ENCODE assay signal across 1 cellular context in the genomic region with DNA sequence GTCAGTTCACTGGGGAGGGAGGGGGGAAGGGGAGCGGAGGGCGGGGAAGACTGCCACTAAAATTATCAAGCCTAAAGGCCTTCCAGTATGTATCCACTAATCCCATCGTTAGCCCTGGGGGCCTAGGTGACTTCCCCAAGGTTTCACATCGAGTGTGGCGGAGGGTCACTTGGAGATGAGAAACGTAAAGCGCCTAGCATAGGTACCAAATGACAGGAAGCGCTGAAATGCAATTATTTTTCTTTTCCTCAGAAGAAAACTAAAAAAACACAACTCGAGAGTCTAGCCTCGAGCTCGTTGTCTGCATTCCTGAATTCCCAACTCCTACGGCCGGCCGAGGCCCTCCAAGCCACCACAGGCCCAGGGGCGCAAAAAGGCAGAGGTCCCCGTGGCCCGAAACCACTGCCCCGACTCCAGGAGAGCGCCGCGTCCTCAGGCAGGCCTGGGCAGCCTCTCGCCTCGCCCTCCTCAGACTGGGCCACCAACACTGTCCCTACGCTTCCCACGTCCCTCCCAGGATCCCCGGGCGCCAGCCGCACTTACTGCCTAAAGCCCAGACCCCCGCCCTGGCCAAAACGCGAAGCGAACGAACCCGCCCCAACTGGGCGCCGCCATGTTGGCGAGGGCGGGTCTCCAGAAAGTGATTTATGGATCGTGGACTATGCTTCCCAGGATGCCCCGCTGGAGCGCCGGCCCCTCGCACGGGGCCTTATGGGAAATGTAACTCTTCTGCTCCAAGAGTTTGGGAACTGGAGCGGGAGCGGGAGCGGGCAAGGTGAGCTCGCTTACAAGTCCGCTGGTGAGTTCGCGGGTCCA.
A peak's percentile ranks its signal among the peaks of the same experiment; 100 is the strongest.
TF ChIP-seq lines count a peak whose summit lies in the region.

A gene with protein sequence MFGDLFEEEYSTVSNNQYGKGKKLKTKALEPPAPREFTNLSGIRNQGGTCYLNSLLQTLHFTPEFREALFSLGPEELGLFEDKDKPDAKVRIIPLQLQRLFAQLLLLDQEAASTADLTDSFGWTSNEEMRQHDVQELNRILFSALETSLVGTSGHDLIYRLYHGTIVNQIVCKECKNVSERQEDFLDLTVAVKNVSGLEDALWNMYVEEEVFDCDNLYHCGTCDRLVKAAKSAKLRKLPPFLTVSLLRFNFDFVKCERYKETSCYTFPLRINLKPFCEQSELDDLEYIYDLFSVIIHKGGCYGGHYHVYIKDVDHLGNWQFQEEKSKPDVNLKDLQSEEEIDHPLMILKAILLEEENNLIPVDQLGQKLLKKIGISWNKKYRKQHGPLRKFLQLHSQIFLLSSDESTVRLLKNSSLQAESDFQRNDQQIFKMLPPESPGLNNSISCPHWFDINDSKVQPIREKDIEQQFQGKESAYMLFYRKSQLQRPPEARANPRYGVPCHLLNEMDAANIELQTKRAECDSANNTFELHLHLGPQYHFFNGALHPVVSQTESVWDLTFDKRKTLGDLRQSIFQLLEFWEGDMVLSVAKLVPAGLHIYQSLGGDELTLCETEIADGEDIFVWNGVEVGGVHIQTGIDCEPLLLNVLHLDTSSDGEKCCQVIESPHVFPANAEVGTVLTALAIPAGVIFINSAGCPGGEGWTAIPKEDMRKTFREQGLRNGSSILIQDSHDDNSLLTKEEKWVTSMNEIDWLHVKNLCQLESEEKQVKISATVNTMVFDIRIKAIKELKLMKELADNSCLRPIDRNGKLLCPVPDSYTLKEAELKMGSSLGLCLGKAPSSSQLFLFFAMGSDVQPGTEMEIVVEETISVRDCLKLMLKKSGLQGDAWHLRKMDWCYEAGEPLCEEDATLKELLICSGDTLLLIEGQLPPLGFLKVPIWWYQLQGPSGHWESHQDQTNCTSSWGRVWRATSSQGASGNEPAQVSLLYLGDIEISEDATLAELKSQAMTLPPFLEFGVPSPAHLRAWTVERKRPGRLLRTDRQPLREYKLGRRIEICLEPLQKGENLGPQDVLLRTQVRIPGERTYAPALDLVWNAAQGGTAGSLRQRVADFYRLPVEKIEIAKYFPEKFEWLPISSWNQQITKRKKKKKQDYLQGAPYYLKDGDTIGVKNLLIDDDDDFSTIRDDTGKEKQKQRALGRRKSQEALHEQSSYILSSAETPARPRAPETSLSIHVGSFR (minus strand): TSS at position 642 of the 816 bp plus-strand sequence. CDS start 1,228 bp downstream, outside the sequence.

TF ChIP-seq in HepG2, 621 proteins besides CTCF, POLR2A, EP300 and RAD21 (continued from another document and continues in another):
- TF ChIP-seq ZHX1 (CRISPR knock-in tag; IDR thresholded peaks at IDR 0.05; ENCODE audit: low read depth) (peak; percentile 88), IKZF4 (CRISPR knock-in tag; IDR thresholded peaks at IDR 0.05; ENCODE audit: borderline replicate concordance, low read depth, not compliant biosample characterization) (peak; percentile 86), ADNP (CRISPR knock-in tag; IDR thresholded peaks at IDR 0.05) (0 out of 2 replicates have a peak, but pooled peaks have one; percentile 15), TBX2 (CRISPR knock-in tag; IDR thresholded peaks at IDR 0.05; ENCODE audit: borderline replicate concordance) (peak; percentile 71; the same call in 1 of the 2 replicates), ZNF547 (CRISPR knock-in tag; IDR thresholded peaks at IDR 0.05) (peak; percentile 97), KDM4B (CRISPR knock-in tag; IDR thresholded peaks at IDR 0.05) (no peak; the same call in 1 of the 2 replicates), ZNF75D (CRISPR knock-in tag; IDR thresholded peaks at IDR 0.05; ENCODE audit: borderline replicate concordance) (no peak), ZNF224 (CRISPR knock-in tag; IDR thresholded peaks at IDR 0.05) (peak; percentile 96), GATA4 (IDR thresholded peaks at IDR 0.05; ENCODE audit: borderline replicate concordance, low read depth) (0 out of 2 replicates have a peak, but pooled peaks have one; percentile 55), FOXM1 (CRISPR knock-in tag; IDR thresholded peaks at IDR 0.05) (0 out of 2 replicates have a peak, but pooled peaks have one; percentile 20), ELF3 (CRISPR knock-in tag; IDR thresholded peaks at IDR 0.05) (peak; percentile 59; the same call in 1 of the 2 replicates), XBP1 (CRISPR knock-in tag; IDR thresholded peaks at IDR 0.05) (peak; percentile 47; the same call in 1 of the 2 replicates), HMG20A (CRISPR knock-in tag; IDR thresholded peaks at IDR 0.05; ENCODE audit: borderline replicate concordance) (peak; percentile 46; the same call in 1 of the 2 replicates), ZNF484 (CRISPR knock-in tag; IDR thresholded peaks at IDR 0.05; ENCODE audit: borderline replicate concordance, low read depth) (no peak), UBTF (CRISPR knock-in tag; IDR thresholded peaks at IDR 0.05) (peak; percentile 90), ZNF772 (CRISPR knock-in tag; IDR thresholded peaks at IDR 0.05) (peak; percentile 64; the same call in 1 of the 2 replicates), YEATS4 (CRISPR knock-in tag; IDR thresholded peaks at IDR 0.05; ENCODE audit: borderline replicate concordance) (peak; percentile 95), AGO2 (optimal IDR thresholded peaks at IDR 0.05; ENCODE audit: low read depth, low read length) (peak; percentile 91), ZFP1 (CRISPR knock-in tag; IDR thresholded peaks at IDR 0.05) (peak; percentile 55; the same call in 1 of the 2 replicates), ZNF609 (CRISPR knock-in tag; IDR thresholded peaks at IDR 0.05; ENCODE audit: borderline replicate concordance) (peak; percentile 39; the same call in 1 of the 2 replicates), TEAD2 (CRISPR knock-in tag; IDR thresholded peaks at IDR 0.05) (peak; percentile 77; the same call in 1 of the 2 replicates), SRSF1 (optimal IDR thresholded peaks at IDR 0.05; ENCODE audit: low read depth, low read length) (peak; percentile 88), ZNF83 (CRISPR knock-in tag; IDR thresholded peaks at IDR 0.05; ENCODE audit: borderline replicate concordance) (peak; percentile 94; the same call in 1 of the 2 replicates), XRCC5 (optimal IDR thresholded peaks at IDR 0.05; ENCODE audit: low read length) (peak; percentile 46), EED (CRISPR knock-in tag; IDR thresholded peaks at IDR 0.05) (peak; percentile 95)
- TF ChIP-seq, protein P1, sequence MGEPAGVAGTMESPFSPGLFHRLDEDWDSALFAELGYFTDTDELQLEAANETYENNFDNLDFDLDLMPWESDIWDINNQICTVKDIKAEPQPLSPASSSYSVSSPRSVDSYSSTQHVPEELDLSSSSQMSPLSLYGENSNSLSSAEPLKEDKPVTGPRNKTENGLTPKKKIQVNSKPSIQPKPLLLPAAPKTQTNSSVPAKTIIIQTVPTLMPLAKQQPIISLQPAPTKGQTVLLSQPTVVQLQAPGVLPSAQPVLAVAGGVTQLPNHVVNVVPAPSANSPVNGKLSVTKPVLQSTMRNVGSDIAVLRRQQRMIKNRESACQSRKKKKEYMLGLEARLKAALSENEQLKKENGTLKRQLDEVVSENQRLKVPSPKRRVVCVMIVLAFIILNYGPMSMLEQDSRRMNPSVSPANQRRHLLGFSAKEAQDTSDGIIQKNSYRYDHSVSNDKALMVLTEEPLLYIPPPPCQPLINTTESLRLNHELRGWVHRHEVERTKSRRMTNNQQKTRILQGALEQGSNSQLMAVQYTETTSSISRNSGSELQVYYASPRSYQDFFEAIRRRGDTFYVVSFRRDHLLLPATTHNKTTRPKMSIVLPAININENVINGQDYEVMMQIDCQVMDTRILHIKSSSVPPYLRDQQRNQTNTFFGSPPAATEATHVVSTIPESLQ (CRISPR knock-in tag; conservative IDR thresholded peaks at IDR 0.05), result no peak
- TF ChIP-seq, protein P2, sequence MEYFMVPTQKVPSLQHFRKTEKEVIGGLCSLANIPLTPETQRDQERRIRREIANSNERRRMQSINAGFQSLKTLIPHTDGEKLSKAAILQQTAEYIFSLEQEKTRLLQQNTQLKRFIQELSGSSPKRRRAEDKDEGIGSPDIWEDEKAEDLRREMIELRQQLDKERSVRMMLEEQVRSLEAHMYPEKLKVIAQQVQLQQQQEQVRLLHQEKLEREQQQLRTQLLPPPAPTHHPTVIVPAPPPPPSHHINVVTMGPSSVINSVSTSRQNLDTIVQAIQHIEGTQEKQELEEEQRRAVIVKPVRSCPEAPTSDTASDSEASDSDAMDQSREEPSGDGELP (IDR thresholded peaks at IDR 0.05; ENCODE audit: borderline replicate concordance, low read depth), result peak; percentile 42; the same call in 1 of the 2 replicates
